In genomic region chr11:99069831-99070444, GRCh38 we compare ENCODE assay signal across 8 cellular contexts. TPM values are rescaled to one million over a fixed set of nuclear protein-coding genes. Genes with fewer than 3 reads are reported as not detected.
DNase-seq lines count a peak whose midpoint lies in the region; ATAC-seq and TF ChIP-seq lines count a peak whose summit lies in the region.

No MANE protein-coding gene starts in this region.

- H3K27me3 ChIP-seq in HUES6 (ENCODE audit: control insufficient read depth, insufficient read depth, low read length), result no peaks in the 10 kb centered on the region
- no peaks in the 10 kb centered on the region for H3K27me3 ChIP-seq in iPS-20b (ENCODE audit: insufficient read depth, low read length)

- DNase-seq in GM10248 (ENCODE audit: extremely low spot score) (no peak), GDM1 (lab: John Stamatoyannopoulos, UW) (no peak), COLO668 (lab: John Stamatoyannopoulos, UW; ENCODE audit: unreplicated experiment) (no peak)
- DNase-seq in activated CD4-positive, alpha-beta memory T cell treated with anti-CD3 and anti-CD28 coated beads for 36 hours, result no peak

- peaks cover 2% of the 10 kb centered on the region for H3K9me3 Mint-ChIP-seq in activated CD4-positive, alpha-beta memory T cell treated with anti-CD3 and anti-CD28 coated beads for 36 hours
- H3K9me3 Mint-ChIP-seq in stimulated activated memory B cell treated with anti-CD40 and anti-IgM and Interleukin-4, amounts not matched to agents 10 μg/mL and 1 μg/mL and 100 μg/mL, for 72 hours, result no peaks in the 10 kb centered on the region

- intact Hi-C loops in activated CD4-positive, alpha-beta memory T cell treated with anti-CD3 and anti-CD28 coated beads for 36 hours (cut with micrococcal nuclease), result no loop called here

- H3K4me3 Mint-ChIP-seq in activated CD4-positive, alpha-beta memory T cell treated with anti-CD3 and anti-CD28 coated beads for 36 hours, result peak overlapping the region; percentile 4
- peak overlapping the region; percentile 62 for H3K4me3 Mint-ChIP-seq in stimulated activated memory B cell treated with anti-CD40 and anti-IgM and Interleukin-4, amounts not matched to agents 10 μg/mL and 1 μg/mL and 100 μg/mL, for 72 hours

- H3K27ac Mint-ChIP-seq in activated CD4-positive, alpha-beta memory T cell treated with anti-CD3 and anti-CD28 coated beads for 36 hours, result no peak overlapping the region
- no peak overlapping the region for H3K27ac Mint-ChIP-seq in stimulated activated memory B cell treated with anti-CD40 and anti-IgM and Interleukin-4, amounts not matched to agents 10 μg/mL and 1 μg/mL and 100 μg/mL, for 72 hours

- H3K9me3 ChIP-seq in HUES6 (ENCODE audit: control insufficient read depth, insufficient read depth, low read depth, low read length) (no peaks in the 10 kb centered on the region), iPS-20b (ENCODE audit: insufficient read depth, low read depth, low read length) (no peaks in the 10 kb centered on the region)

- H3K9ac ChIP-seq in HUES6 (ENCODE audit: low read length), result no peak overlapping the region
- no peak overlapping the region for H3K9ac ChIP-seq in iPS-20b (ENCODE audit: low read depth, low read length)

- peak overlapping the region; percentile 20; the same call in 1 of the 2 replicates for H3K4me3 ChIP-seq in HUES6 (ENCODE audit: low read depth, low read length)
- 0 out of 2 replicates have a peak overlapping the region, but pooled peaks have one; percentile 29 for H3K4me3 ChIP-seq in iPS-20b (ENCODE audit: low read length)

- POLR2A ChIA-PET in GM10248 (lab: Yijun Ruan, JAX), result no interaction called here
- POLR2A ChIA-PET in activated CD4-positive, alpha-beta memory T cell treated with anti-CD3 and anti-CD28 coated beads for 36 hours (lab: Charles Lee), result no interaction called here

- H3K36me3 ChIP-seq in HUES6 (ENCODE audit: control insufficient read depth, insufficient read depth, low read length), result no peaks in the 10 kb centered on the region
- no peaks in the 10 kb centered on the region for H3K36me3 ChIP-seq in iPS-20b (ENCODE audit: insufficient read depth, low read depth, low read length)

- H3K27me3 Mint-ChIP-seq in activated CD4-positive, alpha-beta memory T cell treated with anti-CD3 and anti-CD28 coated beads for 36 hours, result no peaks in the 10 kb centered on the region
- no peaks in the 10 kb centered on the region for H3K27me3 Mint-ChIP-seq in stimulated activated memory B cell treated with anti-CD40 and anti-IgM and Interleukin-4, amounts not matched to agents 10 μg/mL and 1 μg/mL and 100 μg/mL, for 72 hours

- CTCF ChIA-PET in GM10248 (lab: Yijun Ruan, JAX), result interaction anchor here (1.2 to 1.5 kb wide), 2 partner anchors 32 to 54 kb away, joined by 4 read pairs; no protein-coding TSS in a partner anchor
- CTCF ChIA-PET in activated CD4-positive, alpha-beta memory T cell treated with anti-CD3 and anti-CD28 coated beads for 36 hours (lab: Charles Lee), result no interaction called here

- H3K27ac ChIP-seq in HUES6 (ENCODE audit: low read depth, low read length), result no peak overlapping the region
- no peak overlapping the region for H3K27ac ChIP-seq in iPS-20b (ENCODE audit: low read length)

- TF ChIP-seq CTCF in GM10248 (IDR thresholded peaks at IDR 0.05; ENCODE audit: control extremely low read depth, extremely low read depth, low read depth, missing control alignments), result peak; percentile 3

- peak; percentile 78 for ATAC-seq in GM21529 (IDR thresholded peaks at IDR 0.05; ENCODE audit: unreplicated experiment)
- peak; percentile 56 for ATAC-seq in stimulated activated memory B cell treated with anti-CD40 and anti-IgM and Interleukin-4, amounts not matched to agents 10 μg/mL and 1 μg/mL and 100 μg/mL, for 72 hours

- no peaks in the 10 kb centered on the region for H3K36me3 Mint-ChIP-seq in activated CD4-positive, alpha-beta memory T cell treated with anti-CD3 and anti-CD28 coated beads for 36 hours
- no peaks in the 10 kb centered on the region for H3K36me3 Mint-ChIP-seq in stimulated activated memory B cell treated with anti-CD40 and anti-IgM and Interleukin-4, amounts not matched to agents 10 μg/mL and 1 μg/mL and 100 μg/mL, for 72 hours

- H3K4me1 Mint-ChIP-seq in activated CD4-positive, alpha-beta memory T cell treated with anti-CD3 and anti-CD28 coated beads for 36 hours (ENCODE audit: low read depth), result peaks cover 3% of the 10 kb centered on the region
- peaks cover 5% of the 10 kb centered on the region for H3K4me1 Mint-ChIP-seq in stimulated activated memory B cell treated with anti-CD40 and anti-IgM and Interleukin-4, amounts not matched to agents 10 μg/mL and 1 μg/mL and 100 μg/mL, for 72 hours

- H3K4me1 ChIP-seq in HUES6 (ENCODE audit: control insufficient read depth, insufficient read depth, low read length) (peaks cover 15% of the 10 kb centered on the region), iPS-20b (ENCODE audit: insufficient read depth, low read length) (peaks cover 8% of the 10 kb centered on the region; the same call in 1 of the 2 replicates)

RNA-seq across cellular contexts. Expression of gene CNTN5, which starts 49.2 kb away (rescaled TPM):
- total RNA-seq in activated CD4-positive, alpha-beta memory T cell treated with anti-CD3 and anti-CD28 coated beads for 36 hours, result not detected
